8 cellular contexts compared by ENCODE assay signal in the genomic region with DNA sequence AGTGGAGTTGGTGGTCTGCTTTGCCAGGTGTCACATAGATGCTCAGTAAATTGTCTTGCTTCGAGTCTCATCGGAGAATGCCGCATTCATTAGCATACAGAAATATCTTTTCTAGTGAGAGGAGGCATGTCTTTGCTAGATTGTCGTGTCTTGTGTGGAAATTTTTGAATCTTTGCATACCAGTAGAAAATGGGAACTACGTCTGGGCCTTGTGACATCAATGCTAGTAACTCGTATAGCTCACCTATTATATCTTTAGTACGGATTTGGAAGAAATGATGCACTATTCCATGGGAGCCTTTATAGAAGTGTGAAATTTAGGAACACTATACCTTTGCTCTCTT. TPM values are rescaled to one million over a fixed set of nuclear protein-coding genes. Genes with fewer than 3 reads are reported as not detected.
A peak's percentile ranks its signal among the peaks of the same experiment; 100 is the strongest.
DNase-seq lines count a peak whose midpoint lies in the region; ATAC-seq and TF ChIP-seq lines count a peak whose summit lies in the region.

No MANE protein-coding gene starts in this region.

- H3K27ac ChIP-seq in Karpas-422 (ENCODE audit: low read length) (peak overlapping the region; percentile 76), lower lobe of right lung (peak overlapping the region; percentile 96), vagina (peak overlapping the region; percentile 94)

- DNase-seq in ELR (ENCODE audit: low read depth) (peak; percentile 26), Karpas-422 (peak; percentile 88), astrocyte of the spinal cord (ENCODE audit: low read depth, low spot score) (no peak), lower lobe of right lung (no peak), vagina (ENCODE audit: extremely low spot score in 2 of 2) (no peak), NCI-H1092 treated with DMSO at 0.1 percent for 48 hours (lab: John Stamatoyannopoulos, UW) (no peak)
- no peak for DNase-seq in activated CD4-positive, CD25-positive, alpha-beta regulatory T cell treated with anti-CD3 and anti-CD28 coated beads, Interleukin-2, amount 50 U/mL, for 72 hours

- H3K9me2 ChIP-seq in Karpas-422 (replicated peaks; ENCODE audit: insufficient read depth, low read length): peaks cover 6% of the 10 kb centered on the region; the same call in 1 of the 2 replicates

- H3K4me3 ChIP-seq in Karpas-422 (ENCODE audit: low read length): peak overlapping the region; percentile 79
- peak overlapping the region; percentile 86 for H3K4me3 ChIP-seq in astrocyte of the spinal cord (ENCODE audit: low read depth, low read length)
- peak overlapping the region; percentile 89 for H3K4me3 ChIP-seq in lower lobe of right lung
- peak overlapping the region; percentile 70 to 95 for H3K4me3 ChIP-seq in vagina

- TF ChIP-seq POLR2A in vagina (IDR thresholded peaks at IDR 0.05): no peak

- H3K9ac ChIP-seq in Karpas-422 (ENCODE audit: low read length): peak overlapping the region; percentile 86

- H3K79me2 ChIP-seq in Karpas-422 (ENCODE audit: low read length): peaks cover 61% of the 10 kb centered on the region

- ATAC-seq in GM21528 (IDR thresholded peaks at IDR 0.05; ENCODE audit: low FRiP score, unreplicated experiment) (peak; percentile 21), lower lobe of right lung (peak; percentile 28 to 42)

- peaks cover 28% of the 10 kb centered on the region for H3K4me1 ChIP-seq in Karpas-422 (ENCODE audit: low read length)
- H3K4me1 ChIP-seq in lower lobe of right lung: peaks cover 23% of the 10 kb centered on the region
- H3K4me1 ChIP-seq in vagina: peaks cover 35% of the 10 kb centered on the region

- H3K27me3 ChIP-seq in Karpas-422 (ENCODE audit: low read length) (no peaks in the 10 kb centered on the region), lower lobe of right lung (ENCODE audit: low read depth) (no peaks in the 10 kb centered on the region), vagina (no peaks in the 10 kb centered on the region)

- peak overlapping the region; percentile 76; the same call in 1 of the 2 replicates for H2AFZ ChIP-seq in Karpas-422 (ENCODE audit: low read length)

- intact Hi-C loops in lower lobe of right lung (cut with DNase I) (no loop called here), vagina (cut with DNase I) (no loop called here)

- H3K9me3 ChIP-seq in Karpas-422 (ENCODE audit: low read length) (no peaks in the 10 kb centered on the region), lower lobe of right lung (no peaks in the 10 kb centered on the region), vagina (no peaks in the 10 kb centered on the region)

- peaks cover 26% of the 10 kb centered on the region for H4K20me1 ChIP-seq in Karpas-422 (ENCODE audit: insufficient read depth, low read depth, low read length)

- TF ChIP-seq CTCF in astrocyte of the spinal cord (IDR thresholded peaks at IDR 0.05; ENCODE audit: low read depth, low read length) (no peak), lower lobe of right lung (IDR thresholded peaks at IDR 0.05) (no peak), vagina (IDR thresholded peaks at IDR 0.05) (no peak)

- peaks cover 35% of the 10 kb centered on the region for H3K36me3 ChIP-seq in Karpas-422 (ENCODE audit: insufficient read depth, low read length)
- peaks cover 38% of the 10 kb centered on the region for H3K36me3 ChIP-seq in lower lobe of right lung
- peaks cover 0 to 25% of the 10 kb centered on the region in 2 donors for H3K36me3 ChIP-seq in vagina

- in situ Hi-C loops in astrocyte of the spinal cord (cut with HindIII; ENCODE audit: low sequenced_read_pairs): no loop called here

- H3K4me2 ChIP-seq in Karpas-422 (ENCODE audit: low read depth, low read length, poor library complexity, severe bottlenecking): peak overlapping the region; percentile 84

RNA-seq across cellular contexts. Expression of a gene that starts 0.8 kb away (rescaled TPM):
- 98.3 and 207 TPM in 2 replicates for total RNA-seq in Karpas-422 (2014; rRNA removed; shearing (Covaris generic); ENCODE audit: low replicate concordance)
- total RNA-seq in lower lobe of right lung (56.4 TPM), vagina (27.5 TPM)

Comparison
In these comparisons a context has a peak if more than half of its experiments do, and no peak if none do; other contexts are left out.
1. DNase-seq: peak in ELR (single experiment) and Karpas-422 (single experiment); none in astrocyte of the spinal cord (single experiment), lower lobe of right lung (single experiment), vagina (0 of 2), activated CD4-positive, CD25-positive, alpha-beta regulatory T cell treated with anti-CD3 and anti-CD28 coated beads, Interleukin-2, amount 50 U/mL, for 72 hours (single experiment) and NCI-H1092 treated with DMSO at 0.1 percent for 48 hours (single experiment).
2. Peak in every context shown above with its lines, with median percentiles within 50 percentile points of each other: H3K27ac ChIP-seq and H3K4me3 ChIP-seq.